9 cellular contexts compared by ENCODE assay signal in the genomic region with DNA sequence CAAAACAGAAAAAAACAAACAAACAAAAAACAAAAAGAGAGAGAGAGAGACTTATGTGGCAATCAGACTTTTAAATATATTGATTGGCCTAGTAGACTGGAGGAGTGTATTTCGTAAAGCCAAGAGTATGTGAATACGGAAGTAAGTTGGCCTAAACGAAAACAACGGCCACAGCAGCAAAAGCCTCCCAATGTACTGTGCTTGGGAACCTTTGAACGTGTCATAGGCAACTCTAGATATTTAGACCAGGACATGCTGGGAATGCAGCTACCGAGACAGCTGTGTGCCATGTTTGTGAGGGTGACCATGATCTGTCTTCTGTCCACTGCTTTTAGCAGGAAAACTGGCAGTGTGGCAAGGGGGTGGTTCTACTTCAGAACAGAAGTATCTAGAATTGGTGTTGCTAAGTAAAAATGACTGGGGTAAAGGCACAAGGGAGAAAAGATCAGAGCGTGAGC. TPM values are rescaled to one million over a fixed set of nuclear protein-coding genes. Genes with fewer than 3 reads are reported as not detected.
DNase-seq lines count a peak whose midpoint lies in the region; ATAC-seq, FAIRE-seq and TF ChIP-seq lines count a peak whose summit lies in the region.
"Had no signal": no experiment of that assay in that cellular context is flagged by ENCODE, and none has a peak within 500 bp of the region (broad histone marks: within the 10 kb centered on the region; RNA-seq: fewer than 3 reads in every experiment).

No MANE protein-coding gene starts in this region.

- H3K79me2 ChIP-seq in HepG2 (ENCODE audit: insufficient read depth, low read length), result no peaks in the 10 kb centered on the region

- H3K27me3 ChIP-seq in HepG2 (ENCODE audit: control insufficient read depth in 1 of 2, insufficient read depth in 2 of 2, low read length in 2 of 2), result peaks cover 0 to 34% of the 10 kb centered on the region in 2 experiments; a peak in 2 of 5 replicates
- no peaks in the 10 kb centered on the region for H3K27me3 ChIP-seq in subcutaneous abdominal adipose tissue (ENCODE audit: control insufficient read depth in 5 of 5, insufficient read depth in 4 of 5, low read length in 5 of 5)
- no peaks in the 10 kb centered on the region; the same call in 1 of the 2 replicates for H3K27me3 ChIP-seq in Caco-2 (replicated peaks; ENCODE audit: control insufficient read depth, insufficient read depth, low read length)

- H3K4me1 ChIP-seq in HepG2 (ENCODE audit: insufficient read depth, low read length) (no peaks in the 10 kb centered on the region), subcutaneous abdominal adipose tissue (ENCODE audit: control insufficient read depth in 5 of 5, insufficient read depth in 5 of 5, low read length in 5 of 5) (peaks cover 0 to 74% (median 65%) of the 10 kb centered on the region in 5 donors), Caco-2 (peaks cover under 1% of the 10 kb centered on the region; the same call in 1 of the 2 replicates)

- H3K36me3 Mint-ChIP-seq in chondrocyte (ENCODE audit: low read depth), result no peaks in the 10 kb centered on the region
- no peaks in the 10 kb centered on the region for H3K36me3 Mint-ChIP-seq in Caco-2 (ENCODE audit: insufficient read depth, unreplicated experiment)

- TF ChIP-seq POLR2A in HepG2 (IDR thresholded peaks at IDR 0.05; ENCODE audit: insufficient read depth in 1 of 2, low read depth in 2 of 2, low read length in 2 of 2), result no peak

- H3K4me2 ChIP-seq in HepG2 (ENCODE audit: low read depth, low read length), result no peak overlapping the region

- in situ Hi-C loops in HepG2 (cut with HindIII; ENCODE audit: extremely low pct_ligation_motif_present, low pct_unique_long_range_greater_than_20kb), result no loop called here

- no peak for TF ChIP-seq RAD21 in HepG2 (CRISPR knock-in tag; IDR thresholded peaks at IDR 0.05)

- H4K20me1 ChIP-seq in HepG2 (ENCODE audit: insufficient read depth, low read length), result no peaks in the 10 kb centered on the region

- no peak overlapping the region for H3K9ac ChIP-seq in HepG2 (ENCODE audit: insufficient read depth, low read depth, low read length)
- peak overlapping the region in 4 of 5 donors; percentile 15 to 77 (median 58) for H3K9ac ChIP-seq in subcutaneous abdominal adipose tissue (ENCODE audit: low read length in 5 of 5)

- H3K27ac Mint-ChIP-seq in chondrocyte (ENCODE audit: unreplicated experiment), result peak overlapping the region; percentile 30
- no peak overlapping the region for H3K27ac Mint-ChIP-seq in Caco-2 (ENCODE audit: unreplicated experiment)

- 13% methylated on average over 7 of the region's 7 CpGs for WGBS in HepG2 (ENCODE audit: low lambda C conversion rate)

- FAIRE-seq in HepG2 (lab: Jason Lieb, UNC), result no peak
- FAIRE-seq: astrocyte had no signal

- no peaks in the 10 kb centered on the region for H3K36me3 ChIP-seq in HepG2 (replicated peaks in 1 of 2; ENCODE audit: control insufficient read depth in 1 of 2, insufficient read depth in 2 of 2, low read length in 2 of 2)
- no peaks in the 10 kb centered on the region for H3K36me3 ChIP-seq in subcutaneous abdominal adipose tissue (ENCODE audit: control insufficient read depth in 5 of 5, insufficient read depth in 5 of 5, low read length in 5 of 5)
- H3K36me3 ChIP-seq in Caco-2 (ENCODE audit: control insufficient read depth, insufficient read depth, low read length), result no peaks in the 10 kb centered on the region

- no peak overlapping the region for H2AFZ ChIP-seq in HepG2 (ENCODE audit: low read length)

- H3K4me3 Mint-ChIP-seq in chondrocyte (ENCODE audit: unreplicated experiment) (no peak overlapping the region), Caco-2 (ENCODE audit: unreplicated experiment) (no peak overlapping the region)

- BruUV-seq in HepG2 (replicated peaks; lab: Mats Ljungman, UMichigan) (no TSS peak), Caco-2 (replicated peaks; lab: Mats Ljungman, UMichigan) (no TSS peak)

- no peak overlapping the region for H3K27ac ChIP-seq in HepG2 (ENCODE audit: extremely low read length, insufficient read depth, low read length)
- H3K27ac ChIP-seq in subcutaneous abdominal adipose tissue (ENCODE audit: low read depth, low read length), result peak overlapping the region; percentile 81
- H3K27ac ChIP-seq: VCaP had no signal

- peaks cover 25% of the 10 kb centered on the region for H3K4me1 Mint-ChIP-seq in chondrocyte (ENCODE audit: low read depth)
- H3K4me1 Mint-ChIP-seq in Caco-2 (ENCODE audit: low read depth, unreplicated experiment), result no peaks in the 10 kb centered on the region

- DNase-seq in NOMO-1 treated with dmso at 0.1 percent for 144 hours (lab: John Stamatoyannopoulos, UW; ENCODE audit: unreplicated experiment) (peak; percentile 72), chondrocyte (ENCODE audit: low spot score) (no peak), HepG2 (ENCODE audit: low spot score) (no peak), Caco-2 (no peak), HK-2 (ENCODE audit: unreplicated experiment) (no peak)

- ATAC-seq in HepG2 (peak; percentile 71), HG02973 (IDR thresholded peaks at IDR 0.05; ENCODE audit: unreplicated experiment) (no peak)

- no peak overlapping the region for H3K4me3 ChIP-seq in HepG2 (replicated peaks in 1 of 3; ENCODE audit: insufficient read depth in 1 of 3, low read depth in 2 of 3, low read length in 3 of 3)
- peak overlapping the region; percentile 32 to 61 (median 56) for H3K4me3 ChIP-seq in subcutaneous abdominal adipose tissue (ENCODE audit: low read depth in 1 of 5, low read length in 5 of 5)
- H3K4me3 ChIP-seq in Caco-2 (ENCODE audit: low read depth, low read length), result no peak overlapping the region

- H3K9me3 ChIP-seq in HepG2 (ENCODE audit: low read length) (no peaks in the 10 kb centered on the region), subcutaneous abdominal adipose tissue (ENCODE audit: control insufficient read depth in 5 of 5, low read length in 5 of 5) (no peaks in the 10 kb centered on the region), Caco-2 (no peaks in the 10 kb centered on the region)

- no peak for TF ChIP-seq EP300 in HepG2 (IDR thresholded peaks at IDR 0.05; ENCODE audit: low read depth in 2 of 2, low read length in 2 of 2)
- no peak for TF ChIP-seq EP300 in HepG2 (CRISPR knock-in tag; IDR thresholded peaks at IDR 0.05; ENCODE audit: borderline replicate concordance)

- POLR2A ChIA-PET in HepG2 (lab: Yijun Ruan, JAX), result no interaction called here
- POLR2A ChIA-PET in Caco-2 (lab: Charles Lee), result no interaction called here

- intact Hi-C loops in HepG2 (cut with micrococcal nuclease; ENCODE audit: unreplicated experiment), result no loop called here
- intact Hi-C loops in Caco-2 (cut with micrococcal nuclease; ENCODE audit: unreplicated experiment), result no loop called here

- H3K9me3 Mint-ChIP-seq in chondrocyte (ENCODE audit: low read depth) (no peaks in the 10 kb centered on the region), Caco-2 (ENCODE audit: unreplicated experiment) (no peaks in the 10 kb centered on the region)

- CTCF ChIA-PET in HepG2 (lab: Yijun Ruan, JAX; ENCODE audit: low intra/inter-chr PET ratio, low total read pairs), result no interaction called here
- CTCF ChIA-PET in Caco-2 (lab: Charles Lee), result interaction anchor here (0.8 to 1.0 kb wide), 2 partner anchors 8 to 9 kb away, joined by 4 to 5 read pairs; no protein-coding TSS in a partner anchor

- TF ChIP-seq CTCF in chondrocyte (IDR thresholded peaks at IDR 0.05), result no peak
- no peak for TF ChIP-seq CTCF in HepG2 (CRISPR knock-in tag; IDR thresholded peaks at IDR 0.05)
- no peak for TF ChIP-seq CTCF in Caco-2 (IDR thresholded peaks at IDR 0.05; ENCODE audit: insufficient read depth in 1 of 2, low read depth in 1 of 2, low read length in 1 of 2, severe bottlenecking in 1 of 2, unreplicated experiment in 1 of 2)

- no peaks in the 10 kb centered on the region for H3K27me3 Mint-ChIP-seq in chondrocyte (ENCODE audit: low read depth)
- peaks cover 20% of the 10 kb centered on the region for H3K27me3 Mint-ChIP-seq in Caco-2 (ENCODE audit: insufficient read depth, unreplicated experiment)

TF ChIP-seq in HepG2, 621 proteins besides CTCF, POLR2A, EP300 and RAD21 (continues in another document):
- no peak for TF ChIP-seq MYC (CRISPR knock-in tag; IDR thresholded peaks at IDR 0.05; ENCODE audit: borderline replicate concordance)
- TF ChIP-seq, protein P1, sequence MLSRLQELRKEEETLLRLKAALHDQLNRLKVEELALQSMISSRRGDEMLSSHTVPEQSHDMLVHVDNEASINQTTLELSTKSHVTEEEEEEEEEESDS (CRISPR knock-in tag; IDR thresholded peaks at IDR 0.05; ENCODE audit: borderline replicate concordance), result no peak
- TF ChIP-seq HNRNPLL (IDR thresholded peaks at IDR 0.05; ENCODE audit: low read depth, low read length, poor library complexity, severe bottlenecking), result peak; percentile 38
- TF ChIP-seq CBX2 (IDR thresholded peaks at IDR 0.05; ENCODE audit: low read depth, low read length), result 0 out of 2 replicates have a peak, but pooled peaks have one; percentile 18
- no peak for TF ChIP-seq CBX2 (CRISPR knock-in tag; IDR thresholded peaks at IDR 0.05; ENCODE audit: low read depth)
- peak; percentile 78; the same call in 1 of the 2 replicates for TF ChIP-seq RNF2 (conservative IDR thresholded peaks at IDR 0.05; ENCODE audit: low read depth)

RNA-seq across cellular contexts. Expression of a gene that starts 7.4 kb away (rescaled TPM):
- 10.4 to 15.8 TPM (median 14.5 TPM) in 3 replicates for total RNA-seq in chondrocyte
- 0.10 and 0.31 TPM in 2 replicates for total RNA-seq in HepG2 (2016; rRNA removed; fragmentation: Illumina TruSeq; extraction: Trizol)
- total RNA-seq in HepG2 (2016; cell fraction: cytosol; rRNA removed; fragmentation: Illumina TruSeq; extraction: Trizol; ENCODE audit: low read depth), result under 0.01 and 0.10 TPM in 2 replicates
- 0.15 and 0.30 TPM in 2 replicates for total RNA-seq in HepG2 (2016; cell fraction: insoluble cytoplasmic fraction; rRNA removed; fragmentation: Illumina TruSeq; extraction: Trizol)
- total RNA-seq in HepG2 (2016; cell fraction: membrane; rRNA removed; fragmentation: Illumina TruSeq; extraction: Trizol), result 0.06 and 0.14 TPM in 2 replicates
- total RNA-seq in HepG2 (2016; cell fraction: nucleus; rRNA removed; fragmentation: Illumina TruSeq; extraction: Trizol), result 0.47 and 0.65 TPM in 2 replicates
- 0.07 and 0.13 TPM in 2 replicates for polyA plus RNA-seq in HepG2 (2011; rRNA removed)
- polyA plus RNA-seq in HepG2 (2011; cell fraction: cytosol; rRNA removed), result 0.01 and 0.09 TPM in 2 replicates
- polyA plus RNA-seq in HepG2 (2011; cell fraction: nucleus; rRNA removed), result 0.18 and 0.31 TPM in 2 replicates
- polyA plus RNA-seq in HepG2 (2012), result 0.03 and 0.04 TPM in 2 replicates
- polyA plus RNA-seq in HepG2 (2016; cell fraction: cytosol; fragmentation: Illumina TruSeq; extraction: Trizol; ENCODE audit: low read depth), result not detected in 2 replicates
- 0.25 and 0.30 TPM in 2 replicates for polyA plus RNA-seq in HepG2 (2016; cell fraction: insoluble cytoplasmic fraction; fragmentation: Illumina TruSeq; extraction: Trizol; ENCODE audit: low read depth)
- polyA plus RNA-seq in HepG2 (2016; cell fraction: membrane; fragmentation: Illumina TruSeq; extraction: Trizol; ENCODE audit: low read depth), result 0.08 and 0.10 TPM in 2 replicates
- polyA plus RNA-seq in HepG2 (2016; cell fraction: nucleus; fragmentation: Illumina TruSeq; extraction: Trizol; ENCODE audit: insufficient read depth, low read depth), result 0.51 and 0.52 TPM in 2 replicates
- polyA minus RNA-seq in HepG2 (2011; rRNA and poly(A)+ RNA removed; ENCODE audit: low replicate concordance), result 0.12 TPM in 1 of 2 replicates, not detected in the other
- 0.20 and 0.35 TPM in 2 replicates for polyA minus RNA-seq in HepG2 (2011; cell fraction: cytosol; rRNA and poly(A)+ RNA removed)
- polyA minus RNA-seq in HepG2 (2011; cell fraction: nucleus; rRNA and poly(A)+ RNA removed), result 0.25 and 0.26 TPM in 2 replicates
- total RNA-seq in Caco-2 (2022), result 3.6 and 4.2 TPM in 2 replicates

Comparison
In these comparisons a context has a peak if more than half of its experiments do, and no peak if none do; other contexts are left out.
1. H3K4me3 ChIP-seq: peak in subcutaneous abdominal adipose tissue (5 of 5); none in HepG2 (0 of 3) and Caco-2 (single experiment).